8 cellular contexts compared by ENCODE assay signal in the genomic region with DNA sequence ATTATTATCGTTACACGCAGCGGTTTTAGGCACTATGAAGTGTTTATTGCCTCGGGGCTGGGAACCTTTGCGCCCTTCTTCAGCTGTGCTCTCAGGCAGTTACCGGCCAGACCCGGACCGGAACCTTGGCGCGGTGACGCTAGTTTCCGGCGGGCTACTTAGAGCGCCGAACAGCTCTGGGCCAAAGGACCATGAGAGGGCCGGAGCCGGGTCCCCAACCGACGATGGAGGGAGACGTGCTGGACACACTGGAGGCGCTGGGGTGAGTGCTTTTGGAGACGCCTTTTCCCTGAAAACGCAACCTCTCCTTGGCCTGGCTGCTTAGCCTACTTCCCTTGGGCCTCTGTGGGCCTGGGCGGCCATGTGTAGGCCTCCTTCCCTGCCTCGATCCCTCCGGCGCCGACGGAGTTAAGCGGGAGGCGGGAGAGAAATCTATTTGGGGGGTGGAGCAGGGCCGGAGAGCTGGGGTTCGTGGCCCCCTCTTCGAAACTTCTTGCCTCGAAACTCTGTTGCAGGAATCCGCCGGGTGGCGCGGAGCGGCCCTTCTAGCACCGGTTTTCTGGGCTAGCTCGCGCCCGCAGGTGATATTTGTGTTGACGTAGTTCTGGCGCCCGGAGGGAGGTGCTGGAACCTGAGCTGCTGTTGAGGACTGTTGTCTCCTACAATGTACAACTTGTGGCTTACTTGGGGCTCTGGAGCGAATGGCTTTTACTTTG. TPM values are rescaled to one million over a fixed set of nuclear protein-coding genes. Genes with fewer than 3 reads are reported as not detected.
DNase-seq lines count a peak whose midpoint lies in the region; ATAC-seq and TF ChIP-seq lines count a peak whose summit lies in the region.

TSS of gene FAM98B (plus strand) at position 157 of the 716 bp plus-strand sequence. CDS start at position 192, 35 bp downstream.

- H3K9ac ChIP-seq in GM23248 = peak within 1 kb of the TSS; percentile 94

- H3K4me3 Mint-ChIP-seq in nephron = peak within 1 kb of the TSS; percentile 91 to 97 (median 93)
- H3K4me3 Mint-ChIP-seq in stimulated activated naive CD8-positive, alpha-beta T cell treated with anti-CD3 and anti-CD28 coated beads, Interleukin-15, Interleukin-2, amounts not matched to agents 100 ng/mL and 50 ng/mL, for 24 hours = peak within 1 kb of the TSS; percentile 90

- H3K4me1 ChIP-seq in GM23248 (ENCODE audit: insufficient read depth) (peaks cover 13% of the 10 kb centered on the region), RWPE2 (ENCODE audit: insufficient read depth, poor library complexity, severe bottlenecking) (peaks cover 11% of the 10 kb centered on the region)

- H3K4me2 ChIP-seq in GM23248 (ENCODE audit: unreplicated experiment) = peak within 1 kb of the TSS; percentile 88

- peaks cover 8% of the 10 kb centered on the region for H3K4me1 Mint-ChIP-seq in nephron
- peaks cover 27% of the 10 kb centered on the region for H3K4me1 Mint-ChIP-seq in stimulated activated naive CD8-positive, alpha-beta T cell treated with anti-CD3 and anti-CD28 coated beads, Interleukin-15, Interleukin-2, amounts not matched to agents 100 ng/mL and 50 ng/mL, for 24 hours (ENCODE audit: low read depth)

- H3K27ac Mint-ChIP-seq in nephron = peak within 1 kb of the TSS; percentile 99
- H3K27ac Mint-ChIP-seq in stimulated activated naive CD8-positive, alpha-beta T cell treated with anti-CD3 and anti-CD28 coated beads, Interleukin-15, Interleukin-2, amounts not matched to agents 100 ng/mL and 50 ng/mL, for 24 hours = peak within 1 kb of the TSS; percentile 93

- no peaks in the 10 kb centered on the region for H3F3A ChIP-seq in GM23248 (ENCODE audit: insufficient read depth)

- WGBS in GM23248 (ENCODE audit: low coverage in 1 of 2, low lambda C conversion rate in 2 of 2, missing lambda C conversion rate in 2 of 2), 2 experiments = 0 to 2% methylated on average over 48 of the region's 48 CpGs

- peaks cover 9% of the 10 kb centered on the region for H3K27me3 Mint-ChIP-seq in nephron (ENCODE audit: low read depth)
- H3K27me3 Mint-ChIP-seq in stimulated activated naive CD8-positive, alpha-beta T cell treated with anti-CD3 and anti-CD28 coated beads, Interleukin-15, Interleukin-2, amounts not matched to agents 100 ng/mL and 50 ng/mL, for 24 hours = no peaks in the 10 kb centered on the region

- H3K4me3 ChIP-seq in GM23248 = peak within 1 kb of the TSS; percentile 88
- H3K4me3 ChIP-seq in RWPE2 (ENCODE audit: severe bottlenecking) = peak within 1 kb of the TSS; percentile 89
- peak within 1 kb of the TSS; percentile 99 for H3K4me3 ChIP-seq in fibroblast of the aortic adventitia (ENCODE audit: low read depth, low read length)

- ATAC-seq in RWPE2 (ENCODE audit: low read depth) = peak; percentile 93

- peak; percentile 88 for DNase-seq in EL
- peak; percentile 89 for DNase-seq in GM23248
- DNase-seq in Kasumi-1 (lab: John Stamatoyannopoulos, UW) = peak; percentile 38 to 54
- DNase-seq in RWPE2 (ENCODE audit: low spot score) = peak; percentile 89
- DNase-seq in activated effector memory CD4-positive, alpha-beta T cell treated with Interleukin-2 at 50 U/mL for 16 hours = peak; percentile 81
- peak; percentile 92 for DNase-seq in fibroblast of the aortic adventitia (ENCODE audit: low read depth)

- no peaks in the 10 kb centered on the region for H4K20me1 ChIP-seq in GM23248 (ENCODE audit: insufficient read depth)

- H3K9me2 ChIP-seq in GM23248 (ENCODE audit: insufficient read depth) = no peaks in the 10 kb centered on the region

- H3K27me3 ChIP-seq in GM23248 (replicated peaks; ENCODE audit: insufficient read depth) (no peaks in the 10 kb centered on the region), RWPE2 (ENCODE audit: insufficient read depth, poor library complexity, severe bottlenecking) (no peaks in the 10 kb centered on the region)

- peak; percentile 25 for TF ChIP-seq CTCF in RWPE2 (IDR thresholded peaks at IDR 0.05; ENCODE audit: poor library complexity, severe bottlenecking)
- TF ChIP-seq CTCF in fibroblast of the aortic adventitia (IDR thresholded peaks at IDR 0.05; ENCODE audit: insufficient read depth, low read length) = no peak
- no peak for TF ChIP-seq CTCF in nephron (IDR thresholded peaks at IDR 0.05; ENCODE audit: unreplicated experiment in 3 of 3)

- no peaks in the 10 kb centered on the region for H3K36me3 ChIP-seq in GM23248 (ENCODE audit: low read depth)
- H3K36me3 ChIP-seq in RWPE2 (ENCODE audit: low read depth) = peaks cover 4% of the 10 kb centered on the region; the same call in 1 of the 2 replicates

- H3K36me3 Mint-ChIP-seq in nephron (ENCODE audit: low read depth) = no peaks in the 10 kb centered on the region
- peaks cover 6% of the 10 kb centered on the region for H3K36me3 Mint-ChIP-seq in stimulated activated naive CD8-positive, alpha-beta T cell treated with anti-CD3 and anti-CD28 coated beads, Interleukin-15, Interleukin-2, amounts not matched to agents 100 ng/mL and 50 ng/mL, for 24 hours (ENCODE audit: low read depth)

- no peaks in the 10 kb centered on the region for H3K9me3 Mint-ChIP-seq in nephron
- H3K9me3 Mint-ChIP-seq in stimulated activated naive CD8-positive, alpha-beta T cell treated with anti-CD3 and anti-CD28 coated beads, Interleukin-15, Interleukin-2, amounts not matched to agents 100 ng/mL and 50 ng/mL, for 24 hours = no peaks in the 10 kb centered on the region

- in situ Hi-C loops in GM23248 (cut with MboI) = no loop called here

- H2AFZ ChIP-seq in GM23248 = peak within 1 kb of the TSS; percentile 99

- H3K79me2 ChIP-seq in GM23248 (ENCODE audit: insufficient read depth) = peaks cover 47% of the 10 kb centered on the region

- H3K27ac ChIP-seq in GM23248 = peak within 1 kb of the TSS; percentile 77
- peak within 1 kb of the TSS; percentile 65 for H3K27ac ChIP-seq in RWPE2 (ENCODE audit: poor library complexity, severe bottlenecking)

- no peaks in the 10 kb centered on the region for H3K9me3 ChIP-seq in GM23248 (ENCODE audit: low read depth)
- H3K9me3 ChIP-seq in RWPE2 (ENCODE audit: severe bottlenecking) = peaks cover 2% of the 10 kb centered on the region

RNA-seq across cellular contexts. Expression of gene FAM98B, which starts in this region (rescaled TPM):
- 4.2 and 4.7 TPM in 2 replicates for total RNA-seq in GM23248 (2014; rRNA removed; shearing (Covaris generic))
- polyA plus RNA-seq in GM23248 (2016; fragmentation: Nextera tagmentation; extraction: Ambion mirVana) = 1.7 and 1.8 TPM in 2 replicates
- 6.5 and 8.9 TPM in 2 replicates for total RNA-seq in fibroblast of the aortic adventitia (ENCODE audit: low replicate concordance)

Comparison
In these comparisons a context has a peak if more than half of its experiments do, and no peak if none do; other contexts are left out.
1. Peak in every context shown above with its lines: DNase-seq, ATAC-seq, H3K4me3 ChIP-seq and H3K27ac ChIP-seq.